8 cellular contexts compared by ENCODE assay signal in the genomic region with DNA sequence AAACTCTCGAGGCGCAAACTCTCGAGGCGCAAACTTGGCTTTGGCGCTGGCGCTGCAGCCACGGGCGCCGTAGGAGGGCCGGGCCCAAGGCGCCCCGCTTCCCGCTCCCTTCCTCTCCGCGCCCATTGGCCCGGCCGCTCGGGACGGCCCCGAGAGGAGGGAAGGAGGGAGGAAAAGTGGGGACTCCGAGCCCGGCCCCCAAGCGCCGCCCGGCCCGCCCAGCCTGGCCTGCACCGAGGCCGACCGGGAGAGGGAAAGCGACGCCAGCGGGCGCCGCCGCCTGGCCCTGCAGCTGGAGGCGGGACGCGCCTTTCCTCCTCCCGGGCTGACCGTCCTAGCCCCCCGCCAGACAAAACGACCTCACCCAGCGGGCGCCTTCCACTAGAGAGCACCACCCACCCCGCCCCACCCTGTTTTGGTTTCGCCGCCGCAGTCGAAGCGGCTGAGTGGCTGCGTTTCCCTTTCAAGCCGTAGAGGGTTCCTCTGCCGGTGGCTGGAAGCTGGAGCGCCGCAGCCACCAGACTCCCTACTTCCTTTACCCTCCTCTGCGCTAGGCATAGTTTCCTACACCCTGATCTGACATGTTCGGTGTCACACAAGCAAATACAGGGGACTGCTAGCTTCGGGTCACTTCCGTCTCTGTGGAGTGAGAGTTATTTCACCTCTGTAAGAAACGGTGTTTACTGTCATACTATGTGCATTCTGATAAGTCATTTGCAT. TPM values are rescaled to one million over a fixed set of nuclear protein-coding genes. Genes with fewer than 3 reads are reported as not detected.
DNase-seq lines count a peak whose midpoint lies in the region; ATAC-seq lines count a peak whose summit lies in the region.

Gene MBOAT1 (minus strand): TSS at position 78 of the 720 bp plus-strand sequence. CDS start 235 bp downstream, outside the sequence.

- H3K27ac ChIP-seq in ectodermal cell (ENCODE audit: insufficient read depth, low read depth, low read length, poor library complexity, severe bottlenecking), result no peak within 1 kb of the TSS

- ATAC-seq in HG03442 (IDR thresholded peaks at IDR 0.05; ENCODE audit: unreplicated experiment), result peak; percentile 86

- H3K27me3 ChIP-seq in ectodermal cell (ENCODE audit: control insufficient read depth, insufficient read depth, low read length, poor library complexity, severe bottlenecking), result peaks cover 47% of the 10 kb centered on the region

- H3K4me3 ChIP-seq in ectodermal cell (ENCODE audit: insufficient read depth, low read depth, low read length), result peak within 1 kb of the TSS; percentile 57

- H3K36me3 ChIP-seq in ectodermal cell (ENCODE audit: control insufficient read depth, insufficient read depth, low read length), result no peaks in the 10 kb centered on the region

- H3K4me1 ChIP-seq in ectodermal cell (ENCODE audit: control insufficient read depth, insufficient read depth, low read length), result peaks cover 3% of the 10 kb centered on the region

- 0 to 1% methylated on average over 58 to 60 of the region's 60 CpGs for WGBS in ectodermal cell, 2 experiments

- DNase-seq in C1 segment of cervical spinal cord (lab: John Stamatoyannopoulos, UW), result peak in 13 of 14 donors; percentile 4 to 89 (median 74)
- peak; percentile 33 for DNase-seq in GM19240 (ENCODE audit: insufficient read length, low spot score)
- DNase-seq in NCI-H526 (lab: John Stamatoyannopoulos, UW), result peak; percentile 86 to 98
- peak; percentile 75 to 82 for DNase-seq in activated CD4-positive, alpha-beta T cell treated with anti-CD3 and anti-CD28 coated beads, Interleukin-2, amount 50 U/mL, for 48 hours
- peak; percentile 95 for DNase-seq in medulla oblongata (ENCODE audit: extremely low spot score)
- DNase-seq in stimulated activated CD4-positive, alpha-beta T cell treated with anti-CD3 and anti-CD28 coated beads, TNF-alpha, amount 100 ng/mL, for 48 hours (ENCODE audit: low read depth in 3 of 3), result peak; percentile 44 to 54 (median 47)

- H3K9me3 ChIP-seq in ectodermal cell (ENCODE audit: control insufficient read depth, low read length), result no peaks in the 10 kb centered on the region

RNA-seq across cellular contexts. Expression of gene MBOAT1, which starts in this region (rescaled TPM):
- 0.22 TPM for polyA plus RNA-seq in ectodermal cell (2013, experiment 1 of 4)
- polyA plus RNA-seq in ectodermal cell (2013, experiment 2 of 4), result 0.44 TPM
- 0.53 TPM for polyA plus RNA-seq in ectodermal cell (2013, experiment 3 of 4)
- polyA plus RNA-seq in ectodermal cell (2013, experiment 4 of 4), result 0.41 TPM

Comparison
In these comparisons a context has a peak if more than half of its experiments do, and no peak if none do; other contexts are left out.
1. DNase-seq: peak in every context shown above with its lines; median percentile 95 in medulla oblongata; 92 in NCI-H526; 78 in activated CD4-positive, alpha-beta T cell treated with anti-CD3 and anti-CD28 coated beads, Interleukin-2, amount 50 U/mL, for 48 hours; 74 in C1 segment of cervical spinal cord; 47 in stimulated activated CD4-positive, alpha-beta T cell treated with anti-CD3 and anti-CD28 coated beads, TNF-alpha, amount 100 ng/mL, for 48 hours; 33 in GM19240.